In the genomic region with DNA sequence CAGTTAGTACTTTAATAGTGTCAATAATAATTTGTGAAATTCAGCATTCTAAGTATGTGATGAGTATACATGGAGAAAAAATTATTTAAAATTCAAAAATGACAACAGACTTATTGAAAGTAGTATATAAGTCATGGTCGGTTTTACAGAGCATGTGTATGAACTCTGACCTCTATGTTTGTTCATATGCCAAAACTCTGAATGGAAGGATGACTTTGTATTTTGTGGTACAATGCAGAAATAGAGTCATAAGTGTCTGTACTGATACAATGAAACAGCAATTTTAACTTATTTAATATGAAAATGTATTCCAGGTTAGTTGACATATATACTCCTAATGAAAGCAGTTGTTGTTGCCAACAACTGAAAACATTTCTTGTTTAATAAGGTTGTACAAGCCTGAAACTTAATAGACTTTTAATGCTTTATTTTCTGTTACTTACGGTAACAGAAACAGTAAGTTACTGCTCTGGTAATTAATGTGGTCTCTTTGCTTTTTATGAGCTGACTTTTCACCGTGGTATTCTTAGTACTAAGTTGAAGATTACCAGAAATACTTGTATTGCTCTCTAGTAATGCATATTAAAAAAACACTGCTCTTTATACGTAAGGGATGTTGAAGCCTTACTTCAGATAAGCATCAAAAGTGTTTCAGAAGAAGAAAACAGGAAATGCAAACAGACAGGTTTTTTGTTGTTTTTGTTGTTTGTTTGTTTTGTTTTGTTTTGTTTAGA, we compare ENCODE assay signal across 8 cellular contexts. TPM values are rescaled to one million over a fixed set of nuclear protein-coding genes. Genes with fewer than 3 reads are reported as not detected.
DNase-seq lines count a peak whose midpoint lies in the region; ATAC-seq and TF ChIP-seq lines count a peak whose summit lies in the region.

No MANE protein-coding gene starts in this region.

- H3K4me2 ChIP-seq in mesenchymal stem cell (ENCODE audit: low read length, poor library complexity, severe bottlenecking): no peak overlapping the region

- H3K79me1 ChIP-seq in mesenchymal stem cell (replicated peaks; ENCODE audit: low read length, poor library complexity, severe bottlenecking): no peaks in the 10 kb centered on the region

- H3K4me1 ChIP-seq in HUES6 (ENCODE audit: control insufficient read depth, insufficient read depth, low read length): peaks cover 16% of the 10 kb centered on the region
- H3K4me1 ChIP-seq in mesenchymal stem cell (ENCODE audit: control insufficient read depth, insufficient read depth, low read depth, low read length): peaks cover 3% of the 10 kb centered on the region

- no peak overlapping the region for H2BK15ac ChIP-seq in mesenchymal stem cell (ENCODE audit: low read depth, poor library complexity, severe bottlenecking)

- no peak overlapping the region for H2AK5ac ChIP-seq in mesenchymal stem cell (ENCODE audit: low read length, severe bottlenecking)

- TF ChIP-seq CTCF in BJ (IDR thresholded peaks at IDR 0.05; ENCODE audit: insufficient read depth, low read depth, low read length) (no peak), astrocyte of the cerebellum (IDR thresholded peaks at IDR 0.05; ENCODE audit: low read depth, low read length, missing control alignments) (no peak)

- no peak overlapping the region for H2BK120ac ChIP-seq in mesenchymal stem cell (ENCODE audit: low read depth, low read length)

- peak overlapping the region; percentile 48; the same call in 1 of the 2 replicates for H3K27ac ChIP-seq in HUES6 (ENCODE audit: low read depth, low read length)
- no peak overlapping the region for H3K27ac ChIP-seq in mesenchymal stem cell (ENCODE audit: low read length, poor library complexity, severe bottlenecking)

- peak; percentile 44 for DNase-seq in BJ (ENCODE audit: low read depth)
- DNase-seq in astrocyte of the cerebellum (ENCODE audit: low read depth): no peak
- peak; percentile 44 for DNase-seq in mesenchymal stem cell
- no peak for DNase-seq in activated gamma-delta T cell treated with Interleukin-2 at 50 U/mL for 16 hours
- DNase-seq in UCSD-AML1 (lab: John Stamatoyannopoulos, UW; ENCODE audit: unreplicated experiment): no peak
- no peak for DNase-seq in COLO668 (lab: John Stamatoyannopoulos, UW; ENCODE audit: unreplicated experiment)

- no peak overlapping the region for H3K18ac ChIP-seq in mesenchymal stem cell (ENCODE audit: low read depth in 1 of 2, low read length in 2 of 2)

- H3K14ac ChIP-seq in mesenchymal stem cell (ENCODE audit: low read length in 2 of 2): no peak overlapping the region

- POLR2A ChIA-PET in BJ (lab: Charles Lee): interaction anchor here (0.5 to 0.7 kb wide), 2 partner anchors 358 to 578 kb away, joined by 3 to 6 read pairs; no protein-coding TSS in a partner anchor

- WGBS in mesenchymal stem cell: 33% methylated on average over 1 of the region's 4 CpGs

- H2BK5ac ChIP-seq in mesenchymal stem cell (ENCODE audit: low read depth, low read length, poor library complexity, severe bottlenecking): no peak overlapping the region

- no peak overlapping the region for H4K8ac ChIP-seq in mesenchymal stem cell (ENCODE audit: low read length)

- H3K36me3 ChIP-seq in BJ (ENCODE audit: control insufficient read depth, insufficient read depth, low read length): no peaks in the 10 kb centered on the region; the same call in 1 of the 2 replicates
- peaks cover 12% of the 10 kb centered on the region for H3K36me3 ChIP-seq in HUES6 (ENCODE audit: control insufficient read depth, insufficient read depth, low read length)
- peaks cover 6 to 11% of the 10 kb centered on the region in 2 experiments for H3K36me3 ChIP-seq in mesenchymal stem cell (ENCODE audit: control insufficient read depth in 1 of 2, insufficient read depth in 2 of 2, low read depth in 1 of 2, low read length in 2 of 2)

- no peak overlapping the region for H3K4ac ChIP-seq in mesenchymal stem cell (ENCODE audit: low read depth in 1 of 2, low read length in 2 of 2)

- H4K91ac ChIP-seq in mesenchymal stem cell (ENCODE audit: low read length): no peak overlapping the region

- no peak overlapping the region for H2BK12ac ChIP-seq in mesenchymal stem cell (ENCODE audit: low read length in 2 of 2)

- H3K23ac ChIP-seq in mesenchymal stem cell (ENCODE audit: low read length in 2 of 2): no peak overlapping the region

- H3K9ac ChIP-seq in HUES6 (ENCODE audit: low read length) (no peak overlapping the region), mesenchymal stem cell (ENCODE audit: low read length) (peak overlapping the region; percentile 98)

- peak overlapping the region; percentile 99 for H3K4me3 ChIP-seq in BJ (ENCODE audit: low read depth, low read length)
- H3K4me3 ChIP-seq in HUES6 (ENCODE audit: low read depth, low read length): peak overlapping the region; percentile 79
- H3K4me3 ChIP-seq in astrocyte of the cerebellum (ENCODE audit: low read depth, low read length): peak overlapping the region; percentile 84
- peak overlapping the region in 1 of 2 experiments; percentile 89 for H3K4me3 ChIP-seq in mesenchymal stem cell (ENCODE audit: insufficient read depth in 1 of 2, low read depth in 1 of 2, low read length in 2 of 2)

- CTCF ChIA-PET in BJ (lab: Yijun Ruan, JAX): no interaction called here

- no peaks in the 10 kb centered on the region for H3K27me3 ChIP-seq in BJ (ENCODE audit: control insufficient read depth, insufficient read depth, low read length)
- H3K27me3 ChIP-seq in HUES6 (ENCODE audit: control insufficient read depth, insufficient read depth, low read length): no peaks in the 10 kb centered on the region
- H3K27me3 ChIP-seq in mesenchymal stem cell (ENCODE audit: control insufficient read depth in 1 of 2, insufficient read depth in 1 of 2, low read length in 2 of 2): no peaks in the 10 kb centered on the region

- no peak for ATAC-seq in GM18519 (IDR thresholded peaks at IDR 0.05; ENCODE audit: low FRiP score, unreplicated experiment)

- H3K9me3 ChIP-seq in HUES6 (ENCODE audit: control insufficient read depth, insufficient read depth, low read depth, low read length) (no peaks in the 10 kb centered on the region), mesenchymal stem cell (ENCODE audit: control insufficient read depth, low read length) (no peaks in the 10 kb centered on the region)

- in situ Hi-C loops in astrocyte of the cerebellum (cut with HindIII; ENCODE audit: low sequenced_read_pairs): no loop called here

- H2AFZ ChIP-seq in mesenchymal stem cell (ENCODE audit: low read depth, low read length): no peak overlapping the region

RNA-seq across cellular contexts. Expression of a gene that starts 1.9 kb away (rescaled TPM):
- polyA plus RNA-seq in BJ (2011; rRNA removed): 44.1 and 67.8 TPM in 2 replicates
- 15.0 and 21.9 TPM in 2 replicates for polyA minus RNA-seq in BJ (2011; rRNA and poly(A)+ RNA removed)
- 111 TPM for polyA plus RNA-seq in mesenchymal stem cell (2013, experiment 1 of 2)
- polyA plus RNA-seq in mesenchymal stem cell (2013, experiment 2 of 2): 111 TPM

Comparison
In these comparisons a context has a peak if more than half of its experiments do, and no peak if none do; other contexts are left out.
1. DNase-seq: peak in BJ (single experiment) and mesenchymal stem cell (single experiment); none in astrocyte of the cerebellum (single experiment), activated gamma-delta T cell treated with Interleukin-2 at 50 U/mL for 16 hours (single experiment), UCSD-AML1 (single experiment) and COLO668 (single experiment).